ENCODE assay signal across 1 cellular context in the genomic region with DNA sequence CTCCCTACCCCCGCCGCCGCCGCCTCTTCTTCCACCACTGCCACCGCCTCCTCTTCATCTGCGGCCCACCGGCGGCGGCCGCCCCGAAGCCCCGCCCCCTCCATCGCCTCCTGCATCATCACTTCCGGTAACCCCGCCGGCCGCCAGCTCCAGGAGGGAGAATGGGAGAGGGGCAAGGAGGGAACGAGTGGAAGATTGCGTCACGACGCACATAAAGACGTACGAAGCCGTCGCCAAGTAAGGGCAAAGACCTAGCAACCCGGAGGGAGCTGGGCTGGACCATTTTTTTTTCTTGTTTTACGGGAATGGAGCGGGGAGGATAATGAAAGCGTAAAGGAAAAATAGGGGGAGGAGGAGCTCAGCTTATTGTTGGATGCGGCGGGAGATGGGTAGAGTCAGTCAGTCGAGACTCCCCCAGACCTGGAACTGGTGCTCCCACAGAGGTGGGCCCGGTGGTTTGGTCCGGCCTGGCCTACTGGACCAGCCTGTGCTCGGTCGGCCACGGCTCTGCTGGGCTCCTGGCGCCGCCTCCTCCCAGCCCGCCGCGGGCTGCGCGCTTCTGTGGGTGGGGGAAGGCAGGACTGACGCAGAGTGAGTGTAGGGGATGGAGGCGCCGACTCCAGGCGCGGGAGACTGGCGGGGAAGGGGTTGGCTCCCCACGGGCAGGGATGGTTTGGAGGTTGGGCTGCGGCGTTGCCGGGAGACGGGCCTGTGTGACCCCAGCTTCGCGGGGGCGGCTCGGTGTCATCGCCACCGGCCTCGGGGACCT.
TF ChIP-seq lines count a peak whose summit lies in the region.

A gene with protein sequence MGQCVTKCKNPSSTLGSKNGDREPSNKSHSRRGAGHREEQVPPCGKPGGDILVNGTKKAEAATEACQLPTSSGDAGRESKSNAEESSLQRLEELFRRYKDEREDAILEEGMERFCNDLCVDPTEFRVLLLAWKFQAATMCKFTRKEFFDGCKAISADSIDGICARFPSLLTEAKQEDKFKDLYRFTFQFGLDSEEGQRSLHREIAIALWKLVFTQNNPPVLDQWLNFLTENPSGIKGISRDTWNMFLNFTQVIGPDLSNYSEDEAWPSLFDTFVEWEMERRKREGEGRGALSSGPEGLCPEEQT (minus strand): TSS at position 60 of the 769 bp plus-strand sequence. CDS start 37,820 bp downstream, outside the sequence.
A gene with protein sequence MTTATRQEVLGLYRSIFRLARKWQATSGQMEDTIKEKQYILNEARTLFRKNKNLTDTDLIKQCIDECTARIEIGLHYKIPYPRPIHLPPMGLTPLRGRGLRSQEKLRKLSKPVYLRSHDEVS (plus strand): TSS at position 473 of the 769 bp plus-strand sequence. CDS start 14,785 bp downstream, outside the sequence.

TF ChIP-seq in K562, 482 proteins besides CTCF, POLR2A, EP300 and RAD21 (continued from another document and continues in another):
- TF ChIP-seq, protein P1, sequence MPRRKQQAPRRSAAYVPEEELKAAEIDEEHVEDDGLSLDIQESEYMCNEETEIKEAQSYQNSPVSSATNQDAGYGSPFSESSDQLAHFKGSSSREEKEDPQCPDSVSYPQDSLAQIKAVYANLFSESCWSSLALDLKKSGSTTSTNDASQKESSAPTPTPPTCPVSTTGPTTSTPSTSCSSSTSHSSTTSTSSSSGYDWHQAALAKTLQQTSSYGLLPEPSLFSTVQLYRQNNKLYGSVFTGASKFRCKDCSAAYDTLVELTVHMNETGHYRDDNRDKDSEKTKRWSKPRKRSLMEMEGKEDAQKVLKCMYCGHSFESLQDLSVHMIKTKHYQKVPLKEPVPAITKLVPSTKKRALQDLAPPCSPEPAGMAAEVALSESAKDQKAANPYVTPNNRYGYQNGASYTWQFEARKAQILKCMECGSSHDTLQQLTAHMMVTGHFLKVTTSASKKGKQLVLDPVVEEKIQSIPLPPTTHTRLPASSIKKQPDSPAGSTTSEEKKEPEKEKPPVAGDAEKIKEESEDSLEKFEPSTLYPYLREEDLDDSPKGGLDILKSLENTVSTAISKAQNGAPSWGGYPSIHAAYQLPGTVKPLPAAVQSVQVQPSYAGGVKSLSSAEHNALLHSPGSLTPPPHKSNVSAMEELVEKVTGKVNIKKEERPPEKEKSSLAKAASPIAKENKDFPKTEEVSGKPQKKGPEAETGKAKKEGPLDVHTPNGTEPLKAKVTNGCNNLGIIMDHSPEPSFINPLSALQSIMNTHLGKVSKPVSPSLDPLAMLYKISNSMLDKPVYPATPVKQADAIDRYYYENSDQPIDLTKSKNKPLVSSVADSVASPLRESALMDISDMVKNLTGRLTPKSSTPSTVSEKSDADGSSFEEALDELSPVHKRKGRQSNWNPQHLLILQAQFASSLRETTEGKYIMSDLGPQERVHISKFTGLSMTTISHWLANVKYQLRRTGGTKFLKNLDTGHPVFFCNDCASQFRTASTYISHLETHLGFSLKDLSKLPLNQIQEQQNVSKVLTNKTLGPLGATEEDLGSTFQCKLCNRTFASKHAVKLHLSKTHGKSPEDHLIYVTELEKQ (CRISPR knock-in tag; IDR thresholded peaks at IDR 0.05): no peak
- peak; percentile 92 for TF ChIP-seq ZFX (CRISPR knock-in tag; IDR thresholded peaks at IDR 0.05)
- peak; percentile 52 for TF ChIP-seq PHF20 (IDR thresholded peaks at IDR 0.05; ENCODE audit: partially characterized antibody)
- TF ChIP-seq SRF (CRISPR knock-in tag; IDR thresholded peaks at IDR 0.05): peak; percentile 45 to 89; a peak in 3 of 4 replicates
- no peak for TF ChIP-seq ZNF57 (CRISPR knock-in tag; IDR thresholded peaks at IDR 0.05)
- peak; percentile 47; the same call in 1 of the 2 replicates for TF ChIP-seq DPF2 (IDR thresholded peaks at IDR 0.05)
- no peak for TF ChIP-seq ZNF764 (CRISPR knock-in tag; IDR thresholded peaks at IDR 0.05; ENCODE audit: low read depth)
- peak; percentile 14; the same call in 1 of the 2 replicates for TF ChIP-seq JUN (IDR thresholded peaks at IDR 0.05; ENCODE audit: borderline replicate concordance, low read depth, low read length)
- no peak for TF ChIP-seq JUN (CRISPR knock-in tag; IDR thresholded peaks at IDR 0.05; ENCODE audit: borderline replicate concordance)
- TF ChIP-seq, protein P2, sequence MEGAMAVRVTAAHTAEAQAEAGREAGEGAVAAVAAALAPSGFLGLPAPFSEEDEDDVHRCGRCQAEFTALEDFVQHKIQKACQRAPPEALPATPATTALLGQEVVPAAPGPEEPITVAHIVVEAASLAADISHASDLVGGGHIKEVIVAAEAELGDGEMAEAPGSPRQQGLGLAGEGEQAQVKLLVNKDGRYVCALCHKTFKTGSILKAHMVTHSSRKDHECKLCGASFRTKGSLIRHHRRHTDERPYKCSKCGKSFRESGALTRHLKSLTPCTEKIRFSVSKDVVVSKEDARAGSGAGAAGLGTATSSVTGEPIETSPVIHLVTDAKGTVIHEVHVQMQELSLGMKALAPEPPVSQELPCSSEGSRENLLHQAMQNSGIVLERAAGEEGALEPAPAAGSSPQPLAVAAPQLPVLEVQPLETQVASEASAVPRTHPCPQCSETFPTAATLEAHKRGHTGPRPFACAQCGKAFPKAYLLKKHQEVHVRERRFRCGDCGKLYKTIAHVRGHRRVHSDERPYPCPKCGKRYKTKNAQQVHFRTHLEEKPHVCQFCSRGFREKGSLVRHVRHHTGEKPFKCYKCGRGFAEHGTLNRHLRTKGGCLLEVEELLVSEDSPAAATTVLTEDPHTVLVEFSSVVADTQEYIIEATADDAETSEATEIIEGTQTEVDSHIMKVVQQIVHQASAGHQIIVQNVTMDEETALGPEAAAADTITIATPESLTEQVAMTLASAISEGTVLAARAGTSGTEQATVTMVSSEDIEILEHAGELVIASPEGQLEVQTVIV (CRISPR knock-in tag; IDR thresholded peaks at IDR 0.05; ENCODE audit: borderline replicate concordance): no peak
- TF ChIP-seq MCM2 (IDR thresholded peaks at IDR 0.05; ENCODE audit: low read depth): no peak
- TF ChIP-seq ZNF311 (CRISPR knock-in tag; IDR thresholded peaks at IDR 0.05): no peak
- no peak for TF ChIP-seq ZNF780A (CRISPR knock-in tag; IDR thresholded peaks at IDR 0.05)
- no peak for TF ChIP-seq FOS (IDR thresholded peaks at IDR 0.05; ENCODE audit: extremely low read depth, insufficient read length)
- TF ChIP-seq STAT5B (CRISPR knock-in tag; IDR thresholded peaks at IDR 0.05): no peak
- TF ChIP-seq ETV5 (CRISPR knock-in tag; IDR thresholded peaks at IDR 0.05; ENCODE audit: low read depth): 0 out of 2 replicates have a peak, but pooled peaks have one; percentile 15
- TF ChIP-seq, protein P3, sequence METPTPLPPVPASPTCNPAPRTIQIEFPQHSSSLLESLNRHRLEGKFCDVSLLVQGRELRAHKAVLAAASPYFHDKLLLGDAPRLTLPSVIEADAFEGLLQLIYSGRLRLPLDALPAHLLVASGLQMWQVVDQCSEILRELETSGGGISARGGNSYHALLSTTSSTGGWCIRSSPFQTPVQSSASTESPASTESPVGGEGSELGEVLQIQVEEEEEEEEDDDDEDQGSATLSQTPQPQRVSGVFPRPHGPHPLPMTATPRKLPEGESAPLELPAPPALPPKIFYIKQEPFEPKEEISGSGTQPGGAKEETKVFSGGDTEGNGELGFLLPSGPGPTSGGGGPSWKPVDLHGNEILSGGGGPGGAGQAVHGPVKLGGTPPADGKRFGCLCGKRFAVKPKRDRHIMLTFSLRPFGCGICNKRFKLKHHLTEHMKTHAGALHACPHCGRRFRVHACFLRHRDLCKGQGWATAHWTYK (CRISPR knock-in tag; IDR thresholded peaks at IDR 0.05): 0 out of 2 replicates have a peak, but pooled peaks have one; percentile 11
- TF ChIP-seq SOX6 (IDR thresholded peaks at IDR 0.05): peak; percentile 15; the same call in 1 of the 2 replicates
- TF ChIP-seq, protein P4, sequence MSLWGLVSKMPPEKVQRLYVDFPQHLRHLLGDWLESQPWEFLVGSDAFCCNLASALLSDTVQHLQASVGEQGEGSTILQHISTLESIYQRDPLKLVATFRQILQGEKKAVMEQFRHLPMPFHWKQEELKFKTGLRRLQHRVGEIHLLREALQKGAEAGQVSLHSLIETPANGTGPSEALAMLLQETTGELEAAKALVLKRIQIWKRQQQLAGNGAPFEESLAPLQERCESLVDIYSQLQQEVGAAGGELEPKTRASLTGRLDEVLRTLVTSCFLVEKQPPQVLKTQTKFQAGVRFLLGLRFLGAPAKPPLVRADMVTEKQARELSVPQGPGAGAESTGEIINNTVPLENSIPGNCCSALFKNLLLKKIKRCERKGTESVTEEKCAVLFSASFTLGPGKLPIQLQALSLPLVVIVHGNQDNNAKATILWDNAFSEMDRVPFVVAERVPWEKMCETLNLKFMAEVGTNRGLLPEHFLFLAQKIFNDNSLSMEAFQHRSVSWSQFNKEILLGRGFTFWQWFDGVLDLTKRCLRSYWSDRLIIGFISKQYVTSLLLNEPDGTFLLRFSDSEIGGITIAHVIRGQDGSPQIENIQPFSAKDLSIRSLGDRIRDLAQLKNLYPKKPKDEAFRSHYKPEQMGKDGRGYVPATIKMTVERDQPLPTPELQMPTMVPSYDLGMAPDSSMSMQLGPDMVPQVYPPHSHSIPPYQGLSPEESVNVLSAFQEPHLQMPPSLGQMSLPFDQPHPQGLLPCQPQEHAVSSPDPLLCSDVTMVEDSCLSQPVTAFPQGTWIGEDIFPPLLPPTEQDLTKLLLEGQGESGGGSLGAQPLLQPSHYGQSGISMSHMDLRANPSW (CRISPR knock-in tag; IDR thresholded peaks at IDR 0.05): 0 out of 2 replicates have a peak, but pooled peaks have one; percentile 80
- peak; percentile 55 for TF ChIP-seq EP400 (IDR thresholded peaks at IDR 0.05)
- TF ChIP-seq SMC3 (conservative IDR thresholded peaks at IDR 0.05; ENCODE audit: insufficient read depth, low read depth, low read length): no peak
- TF ChIP-seq, protein P5, sequence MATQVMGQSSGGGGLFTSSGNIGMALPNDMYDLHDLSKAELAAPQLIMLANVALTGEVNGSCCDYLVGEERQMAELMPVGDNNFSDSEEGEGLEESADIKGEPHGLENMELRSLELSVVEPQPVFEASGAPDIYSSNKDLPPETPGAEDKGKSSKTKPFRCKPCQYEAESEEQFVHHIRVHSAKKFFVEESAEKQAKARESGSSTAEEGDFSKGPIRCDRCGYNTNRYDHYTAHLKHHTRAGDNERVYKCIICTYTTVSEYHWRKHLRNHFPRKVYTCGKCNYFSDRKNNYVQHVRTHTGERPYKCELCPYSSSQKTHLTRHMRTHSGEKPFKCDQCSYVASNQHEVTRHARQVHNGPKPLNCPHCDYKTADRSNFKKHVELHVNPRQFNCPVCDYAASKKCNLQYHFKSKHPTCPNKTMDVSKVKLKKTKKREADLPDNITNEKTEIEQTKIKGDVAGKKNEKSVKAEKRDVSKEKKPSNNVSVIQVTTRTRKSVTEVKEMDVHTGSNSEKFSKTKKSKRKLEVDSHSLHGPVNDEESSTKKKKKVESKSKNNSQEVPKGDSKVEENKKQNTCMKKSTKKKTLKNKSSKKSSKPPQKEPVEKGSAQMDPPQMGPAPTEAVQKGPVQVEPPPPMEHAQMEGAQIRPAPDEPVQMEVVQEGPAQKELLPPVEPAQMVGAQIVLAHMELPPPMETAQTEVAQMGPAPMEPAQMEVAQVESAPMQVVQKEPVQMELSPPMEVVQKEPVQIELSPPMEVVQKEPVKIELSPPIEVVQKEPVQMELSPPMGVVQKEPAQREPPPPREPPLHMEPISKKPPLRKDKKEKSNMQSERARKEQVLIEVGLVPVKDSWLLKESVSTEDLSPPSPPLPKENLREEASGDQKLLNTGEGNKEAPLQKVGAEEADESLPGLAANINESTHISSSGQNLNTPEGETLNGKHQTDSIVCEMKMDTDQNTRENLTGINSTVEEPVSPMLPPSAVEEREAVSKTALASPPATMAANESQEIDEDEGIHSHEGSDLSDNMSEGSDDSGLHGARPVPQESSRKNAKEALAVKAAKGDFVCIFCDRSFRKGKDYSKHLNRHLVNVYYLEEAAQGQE (CRISPR knock-in tag; IDR thresholded peaks at IDR 0.05; ENCODE audit: low read depth): peak; percentile 68; the same call in 1 of the 2 replicates
- TF ChIP-seq, protein P6, sequence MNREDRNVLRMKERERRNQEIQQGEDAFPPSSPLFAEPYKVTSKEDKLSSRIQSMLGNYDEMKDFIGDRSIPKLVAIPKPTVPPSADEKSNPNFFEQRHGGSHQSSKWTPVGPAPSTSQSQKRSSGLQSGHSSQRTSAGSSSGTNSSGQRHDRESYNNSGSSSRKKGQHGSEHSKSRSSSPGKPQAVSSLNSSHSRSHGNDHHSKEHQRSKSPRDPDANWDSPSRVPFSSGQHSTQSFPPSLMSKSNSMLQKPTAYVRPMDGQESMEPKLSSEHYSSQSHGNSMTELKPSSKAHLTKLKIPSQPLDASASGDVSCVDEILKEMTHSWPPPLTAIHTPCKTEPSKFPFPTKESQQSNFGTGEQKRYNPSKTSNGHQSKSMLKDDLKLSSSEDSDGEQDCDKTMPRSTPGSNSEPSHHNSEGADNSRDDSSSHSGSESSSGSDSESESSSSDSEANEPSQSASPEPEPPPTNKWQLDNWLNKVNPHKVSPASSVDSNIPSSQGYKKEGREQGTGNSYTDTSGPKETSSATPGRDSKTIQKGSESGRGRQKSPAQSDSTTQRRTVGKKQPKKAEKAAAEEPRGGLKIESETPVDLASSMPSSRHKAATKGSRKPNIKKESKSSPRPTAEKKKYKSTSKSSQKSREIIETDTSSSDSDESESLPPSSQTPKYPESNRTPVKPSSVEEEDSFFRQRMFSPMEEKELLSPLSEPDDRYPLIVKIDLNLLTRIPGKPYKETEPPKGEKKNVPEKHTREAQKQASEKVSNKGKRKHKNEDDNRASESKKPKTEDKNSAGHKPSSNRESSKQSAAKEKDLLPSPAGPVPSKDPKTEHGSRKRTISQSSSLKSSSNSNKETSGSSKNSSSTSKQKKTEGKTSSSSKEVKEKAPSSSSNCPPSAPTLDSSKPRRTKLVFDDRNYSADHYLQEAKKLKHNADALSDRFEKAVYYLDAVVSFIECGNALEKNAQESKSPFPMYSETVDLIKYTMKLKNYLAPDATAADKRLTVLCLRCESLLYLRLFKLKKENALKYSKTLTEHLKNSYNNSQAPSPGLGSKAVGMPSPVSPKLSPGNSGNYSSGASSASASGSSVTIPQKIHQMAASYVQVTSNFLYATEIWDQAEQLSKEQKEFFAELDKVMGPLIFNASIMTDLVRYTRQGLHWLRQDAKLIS (CRISPR knock-in tag; IDR thresholded peaks at IDR 0.05): no peak
- TF ChIP-seq, protein P7, sequence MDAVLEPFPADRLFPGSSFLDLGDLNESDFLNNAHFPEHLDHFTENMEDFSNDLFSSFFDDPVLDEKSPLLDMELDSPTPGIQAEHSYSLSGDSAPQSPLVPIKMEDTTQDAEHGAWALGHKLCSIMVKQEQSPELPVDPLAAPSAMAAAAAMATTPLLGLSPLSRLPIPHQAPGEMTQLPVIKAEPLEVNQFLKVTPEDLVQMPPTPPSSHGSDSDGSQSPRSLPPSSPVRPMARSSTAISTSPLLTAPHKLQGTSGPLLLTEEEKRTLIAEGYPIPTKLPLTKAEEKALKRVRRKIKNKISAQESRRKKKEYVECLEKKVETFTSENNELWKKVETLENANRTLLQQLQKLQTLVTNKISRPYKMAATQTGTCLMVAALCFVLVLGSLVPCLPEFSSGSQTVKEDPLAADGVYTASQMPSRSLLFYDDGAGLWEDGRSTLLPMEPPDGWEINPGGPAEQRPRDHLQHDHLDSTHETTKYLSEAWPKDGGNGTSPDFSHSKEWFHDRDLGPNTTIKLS (IDR thresholded peaks at IDR 0.05; ENCODE audit: borderline replicate concordance, low read depth): peak; percentile 61; the same call in 1 of the 2 replicates
- TF ChIP-seq TBL1XR1 (IDR thresholded peaks at IDR 0.05; ENCODE audit: low read length in 2 of 2): peak; percentile 16 to 19; a peak in 1 of 4 replicates
